1 cellular context compared by ENCODE assay signal in genomic region chr12:93570552-93571359, GRCh38.
TF ChIP-seq lines count a peak whose summit lies in the region.

No MANE protein-coding gene starts in this region.

TF ChIP-seq in HepG2, 621 proteins besides CTCF, POLR2A, EP300 and RAD21 (continued from another document and continues in another):
- TF ChIP-seq CREB3 (CRISPR knock-in tag; IDR thresholded peaks at IDR 0.05) (0 out of 2 replicates have a peak, but pooled peaks have one; percentile 39), NR3C1 (CRISPR knock-in tag; IDR thresholded peaks at IDR 0.05) (no peak), RBM39 (IDR thresholded peaks at IDR 0.05; ENCODE audit: low read depth, low read length, poor library complexity, severe bottlenecking) (peak; percentile 36), BHLHE40 (IDR thresholded peaks at IDR 0.05; ENCODE audit: low read length) (peak; percentile 97), ZNF383 (CRISPR knock-in tag; IDR thresholded peaks at IDR 0.05; ENCODE audit: borderline replicate concordance) (no peak), ZNF180 (CRISPR knock-in tag; IDR thresholded peaks at IDR 0.05; ENCODE audit: borderline replicate concordance, low read depth) (no peak), ZBTB39 (CRISPR knock-in tag; IDR thresholded peaks at IDR 0.05) (no peak), CBFB (CRISPR knock-in tag; IDR thresholded peaks at IDR 0.05) (peak; percentile 19; the same call in 1 of the 2 replicates), SMAD3 (CRISPR knock-in tag; IDR thresholded peaks at IDR 0.05) (0 out of 2 replicates have a peak, but pooled peaks have one; percentile 64), ZNF883 (CRISPR knock-in tag; IDR thresholded peaks at IDR 0.05; ENCODE audit: not compliant biosample characterization) (peak; percentile 20), SSRP1 (CRISPR knock-in tag; IDR thresholded peaks at IDR 0.05) (no peak), TCF12 (IDR thresholded peaks at IDR 0.05) (no peak), TCF12 (CRISPR knock-in tag; IDR thresholded peaks at IDR 0.05) (no peak), ZNF317 (CRISPR knock-in tag; IDR thresholded peaks at IDR 0.05) (no peak), SRY (CRISPR knock-in tag; IDR thresholded peaks at IDR 0.05) (0 out of 2 replicates have a peak, but pooled peaks have one; percentile 31), ZNF333 (CRISPR knock-in tag; IDR thresholded peaks at IDR 0.05; ENCODE audit: borderline replicate concordance) (no peak), THRA (CRISPR knock-in tag; IDR thresholded peaks at IDR 0.05; ENCODE audit: borderline replicate concordance) (peak; percentile 59; the same call in 1 of the 2 replicates), TARDBP (CRISPR knock-in tag; IDR thresholded peaks at IDR 0.05) (peak; percentile 53; the same call in 1 of the 2 replicates), SNAPC2 (CRISPR knock-in tag; IDR thresholded peaks at IDR 0.05) (peak; percentile 61; the same call in 1 of the 2 replicates), ZNF329 (CRISPR knock-in tag; IDR thresholded peaks at IDR 0.05; ENCODE audit: low read depth) (no peak), AGO2 (optimal IDR thresholded peaks at IDR 0.05; ENCODE audit: low read depth, low read length) (no peak), ZNF224 (CRISPR knock-in tag; IDR thresholded peaks at IDR 0.05) (peak; percentile 48; the same call in 1 of the 2 replicates), SOX5 (CRISPR knock-in tag; IDR thresholded peaks at IDR 0.05; ENCODE audit: borderline replicate concordance) (peak; percentile 30; the same call in 1 of the 2 replicates), NONO (IDR thresholded peaks at IDR 0.05) (no peak), NONO (CRISPR knock-in tag; conservative IDR thresholded peaks at IDR 0.05) (peak; percentile 67), ZNF274 (CRISPR knock-in tag; IDR thresholded peaks at IDR 0.05) (peak; percentile 63; the same call in 1 of the 2 replicates), ZNF703 (CRISPR knock-in tag; IDR thresholded peaks at IDR 0.05; ENCODE audit: borderline replicate concordance) (peak; percentile 92; the same call in 1 of the 2 replicates), ZNF577 (CRISPR knock-in tag; IDR thresholded peaks at IDR 0.05; ENCODE audit: borderline replicate concordance, low read depth) (no peak), NAIF1 (CRISPR knock-in tag; IDR thresholded peaks at IDR 0.05; ENCODE audit: borderline replicate concordance) (no peak), ZNF780A (CRISPR knock-in tag; IDR thresholded peaks at IDR 0.05) (no peak), TIGD3 (CRISPR knock-in tag; IDR thresholded peaks at IDR 0.05; ENCODE audit: borderline replicate concordance) (no peak), ZFP36L2 (CRISPR knock-in tag; IDR thresholded peaks at IDR 0.05) (no peak), ZFAT (CRISPR knock-in tag; conservative IDR thresholded peaks at IDR 0.05) (0 out of 2 replicates have a peak, but pooled peaks have one; percentile 61), SP1 (IDR thresholded peaks at IDR 0.05) (no peak), SP1 (CRISPR knock-in tag; IDR thresholded peaks at IDR 0.05) (peak; percentile 19; the same call in 1 of the 2 replicates), ISL2 (CRISPR knock-in tag; IDR thresholded peaks at IDR 0.05) (0 out of 2 replicates have a peak, but pooled peaks have one; percentile 22), ZNF350 (CRISPR knock-in tag; IDR thresholded peaks at IDR 0.05; ENCODE audit: borderline replicate concordance, low read depth) (no peak), ZNF768 (CRISPR knock-in tag; IDR thresholded peaks at IDR 0.05) (0 out of 2 replicates have a peak, but pooled peaks have one; percentile 54), BCL6 (CRISPR knock-in tag; IDR thresholded peaks at IDR 0.05) (peak; percentile 100), ZMYM4 (CRISPR knock-in tag; IDR thresholded peaks at IDR 0.05) (peak; percentile 41; the same call in 1 of the 2 replicates), ZNF3 (CRISPR knock-in tag; IDR thresholded peaks at IDR 0.05) (no peak; the same call in 1 of the 2 replicates), NR2F6 (IDR thresholded peaks at IDR 0.05) (0 out of 2 replicates have a peak, but pooled peaks have one; percentile 19), NR2F6 (CRISPR knock-in tag; IDR thresholded peaks at IDR 0.05) (no peak; the same call in 1 of the 2 replicates), KDM5B (CRISPR knock-in tag; IDR thresholded peaks at IDR 0.05; ENCODE audit: borderline replicate concordance) (peak; percentile 69; the same call in 1 of the 2 replicates), MTERF4 (CRISPR knock-in tag; IDR thresholded peaks at IDR 0.05) (peak; percentile 24; the same call in 1 of the 2 replicates), YEATS4 (CRISPR knock-in tag; IDR thresholded peaks at IDR 0.05; ENCODE audit: borderline replicate concordance) (peak; percentile 62; the same call in 1 of the 2 replicates), FOSL2 (CRISPR knock-in tag; IDR thresholded peaks at IDR 0.05) (peak; percentile 69), RNF2 (conservative IDR thresholded peaks at IDR 0.05; ENCODE audit: low read depth) (peak; percentile 90), MXI1 (IDR thresholded peaks at IDR 0.05; ENCODE audit: borderline replicate concordance, low read depth, low read length) (no peak), ONECUT2 (CRISPR knock-in tag; IDR thresholded peaks at IDR 0.05) (no peak)
- TF ChIP-seq, protein P1, sequence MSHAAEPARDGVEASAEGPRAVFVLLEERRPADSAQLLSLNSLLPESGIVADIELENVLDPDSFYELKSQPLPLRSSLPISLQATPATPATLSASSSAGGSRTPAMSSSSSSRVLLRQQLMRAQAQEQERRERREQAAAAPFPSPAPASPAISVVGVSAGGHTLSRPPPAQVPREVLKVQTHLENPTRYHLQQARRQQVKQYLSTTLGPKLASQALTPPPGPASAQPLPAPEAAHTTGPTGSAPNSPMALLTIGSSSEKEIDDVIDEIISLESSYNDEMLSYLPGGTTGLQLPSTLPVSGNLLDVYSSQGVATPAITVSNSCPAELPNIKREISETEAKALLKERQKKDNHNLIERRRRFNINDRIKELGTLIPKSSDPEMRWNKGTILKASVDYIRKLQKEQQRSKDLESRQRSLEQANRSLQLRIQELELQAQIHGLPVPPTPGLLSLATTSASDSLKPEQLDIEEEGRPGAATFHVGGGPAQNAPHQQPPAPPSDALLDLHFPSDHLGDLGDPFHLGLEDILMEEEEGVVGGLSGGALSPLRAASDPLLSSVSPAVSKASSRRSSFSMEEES (CRISPR knock-in tag; IDR thresholded peaks at IDR 0.05): peak; percentile 63; the same call in 1 of the 2 replicates
- TF ChIP-seq, protein P2, sequence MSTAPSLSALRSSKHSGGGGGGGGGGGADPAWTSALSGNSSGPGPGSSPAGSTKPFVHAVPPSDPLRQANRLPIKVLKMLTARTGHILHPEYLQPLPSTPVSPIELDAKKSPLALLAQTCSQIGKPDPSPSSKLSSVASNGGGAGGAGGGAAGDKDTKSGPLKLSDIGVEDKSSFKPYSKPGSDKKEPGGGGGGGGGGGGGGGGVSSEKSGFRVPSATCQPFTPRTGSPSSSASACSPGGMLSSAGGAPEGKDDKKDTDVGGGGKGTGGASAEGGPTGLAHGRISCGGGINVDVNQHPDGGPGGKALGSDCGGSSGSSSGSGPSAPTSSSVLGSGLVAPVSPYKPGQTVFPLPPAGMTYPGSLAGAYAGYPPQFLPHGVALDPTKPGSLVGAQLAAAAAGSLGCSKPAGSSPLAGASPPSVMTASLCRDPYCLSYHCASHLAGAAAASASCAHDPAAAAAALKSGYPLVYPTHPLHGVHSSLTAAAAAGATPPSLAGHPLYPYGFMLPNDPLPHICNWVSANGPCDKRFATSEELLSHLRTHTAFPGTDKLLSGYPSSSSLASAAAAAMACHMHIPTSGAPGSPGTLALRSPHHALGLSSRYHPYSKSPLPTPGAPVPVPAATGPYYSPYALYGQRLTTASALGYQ (CRISPR knock-in tag; IDR thresholded peaks at IDR 0.05): peak; percentile 77; the same call in 1 of the 2 replicates
- TF ChIP-seq, protein P3, sequence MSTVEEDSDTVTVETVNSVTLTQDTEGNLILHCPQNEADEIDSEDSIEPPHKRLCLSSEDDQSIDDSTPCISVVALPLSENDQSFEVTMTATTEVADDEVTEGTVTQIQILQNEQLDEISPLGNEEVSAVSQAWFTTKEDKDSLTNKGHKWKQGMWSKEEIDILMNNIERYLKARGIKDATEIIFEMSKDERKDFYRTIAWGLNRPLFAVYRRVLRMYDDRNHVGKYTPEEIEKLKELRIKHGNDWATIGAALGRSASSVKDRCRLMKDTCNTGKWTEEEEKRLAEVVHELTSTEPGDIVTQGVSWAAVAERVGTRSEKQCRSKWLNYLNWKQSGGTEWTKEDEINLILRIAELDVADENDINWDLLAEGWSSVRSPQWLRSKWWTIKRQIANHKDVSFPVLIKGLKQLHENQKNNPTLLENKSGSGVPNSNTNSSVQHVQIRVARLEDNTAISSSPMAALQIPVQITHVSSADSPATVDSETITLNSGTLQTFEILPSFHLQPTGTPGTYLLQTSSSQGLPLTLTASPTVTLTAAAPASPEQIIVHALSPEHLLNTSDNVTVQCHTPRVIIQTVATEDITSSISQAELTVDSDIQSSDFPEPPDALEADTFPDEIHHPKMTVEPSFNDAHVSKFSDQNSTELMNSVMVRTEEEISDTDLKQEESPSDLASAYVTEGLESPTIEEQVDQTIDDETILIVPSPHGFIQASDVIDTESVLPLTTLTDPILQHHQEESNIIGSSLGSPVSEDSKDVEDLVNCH (CRISPR knock-in tag; IDR thresholded peaks at IDR 0.05): no peak
- TF ChIP-seq, protein P4, sequence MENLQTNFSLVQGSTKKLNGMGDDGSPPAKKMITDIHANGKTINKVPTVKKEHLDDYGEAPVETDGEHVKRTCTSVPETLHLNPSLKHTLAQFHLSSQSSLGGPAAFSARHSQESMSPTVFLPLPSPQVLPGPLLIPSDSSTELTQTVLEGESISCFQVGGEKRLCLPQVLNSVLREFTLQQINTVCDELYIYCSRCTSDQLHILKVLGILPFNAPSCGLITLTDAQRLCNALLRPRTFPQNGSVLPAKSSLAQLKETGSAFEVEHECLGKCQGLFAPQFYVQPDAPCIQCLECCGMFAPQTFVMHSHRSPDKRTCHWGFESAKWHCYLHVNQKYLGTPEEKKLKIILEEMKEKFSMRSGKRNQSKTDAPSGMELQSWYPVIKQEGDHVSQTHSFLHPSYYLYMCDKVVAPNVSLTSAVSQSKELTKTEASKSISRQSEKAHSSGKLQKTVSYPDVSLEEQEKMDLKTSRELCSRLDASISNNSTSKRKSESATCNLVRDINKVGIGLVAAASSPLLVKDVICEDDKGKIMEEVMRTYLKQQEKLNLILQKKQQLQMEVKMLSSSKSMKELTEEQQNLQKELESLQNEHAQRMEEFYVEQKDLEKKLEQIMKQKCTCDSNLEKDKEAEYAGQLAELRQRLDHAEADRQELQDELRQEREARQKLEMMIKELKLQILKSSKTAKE (CRISPR knock-in tag; IDR thresholded peaks at IDR 0.05; ENCODE audit: borderline replicate concordance): peak; percentile 79
- TF ChIP-seq, protein P5, sequence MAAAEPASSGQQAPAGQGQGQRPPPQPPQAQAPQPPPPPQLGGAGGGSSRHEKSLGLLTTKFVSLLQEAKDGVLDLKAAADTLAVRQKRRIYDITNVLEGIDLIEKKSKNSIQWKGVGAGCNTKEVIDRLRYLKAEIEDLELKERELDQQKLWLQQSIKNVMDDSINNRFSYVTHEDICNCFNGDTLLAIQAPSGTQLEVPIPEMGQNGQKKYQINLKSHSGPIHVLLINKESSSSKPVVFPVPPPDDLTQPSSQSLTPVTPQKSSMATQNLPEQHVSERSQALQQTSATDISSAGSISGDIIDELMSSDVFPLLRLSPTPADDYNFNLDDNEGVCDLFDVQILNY (CRISPR knock-in tag; conservative IDR thresholded peaks at IDR 0.05): no peak
